Comparison of ENCODE assay signal across 29 cellular contexts in genomic region chr11:20864628-20865027, GRCh38.
"Had no signal": no experiment of that assay in that cellular context is flagged by ENCODE, and none has a peak within 500 bp of the region (broad histone marks: within the 10 kb centered on the region; RNA-seq: fewer than 3 reads in every experiment).

No MANE protein-coding gene starts in this region.

- H3K4me1 ChIP-seq: stomach, suprapubic skin, testis, thyroid gland, tibial artery, tibial nerve, transverse colon, upper lobe of left lung, upper lobe of right lung, uterus, vagina had no signal

- H3K27me3 Mint-ChIP-seq: stimulated activated memory B cell treated with anti-CD40 and anti-IgM and Interleukin-4, amounts not matched to agents 10 μg/mL and 1 μg/mL and 100 μg/mL, for 72 hours; stimulated activated naive B cell treated with anti-CD40 and anti-IgM and Interleukin-4, amounts not matched to agents 10 μg/mL and 1 μg/mL and 100 μg/mL, for 72 hours; stimulated activated naive CD8-positive, alpha-beta T cell treated with anti-CD3 and anti-CD28 coated beads, Interleukin-15, amount 100 ng/mL, for 72 hours; stimulated activated naive CD8-positive, alpha-beta T cell treated with anti-CD3 and anti-CD28 coated beads, Interleukin-15, Interleukin-2, amounts not matched to agents 100 ng/mL and 50 ng/mL, for 24 hours; type B pancreatic cell had no signal

- H3K27ac ChIP-seq: stomach, suprapubic skin, testis, thoracic aorta, thyroid gland, tibial artery, tibial nerve, transverse colon, upper lobe of left lung, upper lobe of right lung, uterus, vagina had no signal

- H3K4me1 Mint-ChIP-seq: stimulated activated effector memory CD8-positive, alpha-beta T cell treated with anti-CD3 and anti-CD28 coated beads, Interleukin-12 subunit alpha, Interleukin-12 subunit beta, amount 100 ng/mL, for 72 hours; stimulated activated memory B cell treated with anti-CD40 and anti-IgM and Interleukin-4, amounts not matched to agents 10 μg/mL and 1 μg/mL and 100 μg/mL, for 72 hours; stimulated activated naive B cell treated with anti-CD40 and anti-IgM and Interleukin-4, amounts not matched to agents 10 μg/mL and 1 μg/mL and 100 μg/mL, for 72 hours; stimulated activated naive CD8-positive, alpha-beta T cell treated with anti-CD3 and anti-CD28 coated beads, Interleukin-15, amount 100 ng/mL, for 72 hours had no signal

- H3K27ac Mint-ChIP-seq: stimulated activated effector memory CD8-positive, alpha-beta T cell treated with anti-CD3 and anti-CD28 coated beads, Interleukin-12 subunit alpha, Interleukin-12 subunit beta, amount 100 ng/mL, for 72 hours; stimulated activated memory B cell treated with anti-CD40 and anti-IgM and Interleukin-4, amounts not matched to agents 10 μg/mL and 1 μg/mL and 100 μg/mL, for 72 hours; stimulated activated naive B cell treated with anti-CD40 and anti-IgM and Interleukin-4, amounts not matched to agents 10 μg/mL and 1 μg/mL and 100 μg/mL, for 72 hours; stimulated activated naive CD8-positive, alpha-beta T cell treated with anti-CD3 and anti-CD28 coated beads, Interleukin-15, amount 100 ng/mL, for 72 hours; stimulated activated naive CD8-positive, alpha-beta T cell treated with anti-CD3 and anti-CD28 coated beads, Interleukin-15, Interleukin-2, amounts not matched to agents 100 ng/mL and 50 ng/mL, for 24 hours; type B pancreatic cell had no signal

- H3K36me3 Mint-ChIP-seq: stimulated activated effector memory CD8-positive, alpha-beta T cell treated with anti-CD3 and anti-CD28 coated beads, Interleukin-12 subunit alpha, Interleukin-12 subunit beta, amount 100 ng/mL, for 72 hours; stimulated activated memory B cell treated with anti-CD40 and anti-IgM and Interleukin-4, amounts not matched to agents 10 μg/mL and 1 μg/mL and 100 μg/mL, for 72 hours; stimulated activated naive B cell treated with anti-CD40 and anti-IgM and Interleukin-4, amounts not matched to agents 10 μg/mL and 1 μg/mL and 100 μg/mL, for 72 hours; type B pancreatic cell had no signal

- H3K4me3 ChIP-seq: stomach, suprapubic skin, testis, thoracic aorta, thyroid gland, tibial artery, tibial nerve, transverse colon, upper lobe of left lung, upper lobe of right lung, uterus, vagina had no signal

- H3K36me3 ChIP-seq: stomach, suprapubic skin, thoracic aorta, thyroid gland, tibial artery, tibial nerve, transverse colon, upper lobe of left lung, upper lobe of right lung, uterus, vagina had no signal

- H3K4me3 Mint-ChIP-seq: stimulated activated effector memory CD8-positive, alpha-beta T cell treated with anti-CD3 and anti-CD28 coated beads, Interleukin-12 subunit alpha, Interleukin-12 subunit beta, amount 100 ng/mL, for 72 hours; stimulated activated memory B cell treated with anti-CD40 and anti-IgM and Interleukin-4, amounts not matched to agents 10 μg/mL and 1 μg/mL and 100 μg/mL, for 72 hours; stimulated activated naive B cell treated with anti-CD40 and anti-IgM and Interleukin-4, amounts not matched to agents 10 μg/mL and 1 μg/mL and 100 μg/mL, for 72 hours; stimulated activated naive CD8-positive, alpha-beta T cell treated with anti-CD3 and anti-CD28 coated beads, Interleukin-15, amount 100 ng/mL, for 72 hours; stimulated activated naive CD8-positive, alpha-beta T cell treated with anti-CD3 and anti-CD28 coated beads, Interleukin-15, Interleukin-2, amounts not matched to agents 100 ng/mL and 50 ng/mL, for 24 hours; type B pancreatic cell had no signal

- H3K9me3 ChIP-seq: stomach, suprapubic skin, testis, thoracic aorta, thyroid gland, tibial artery, tibial nerve, transverse colon, upper lobe of left lung, upper lobe of right lung, uterus, vagina had no signal

- H3K9me3 Mint-ChIP-seq: stimulated activated memory B cell treated with anti-CD40 and anti-IgM and Interleukin-4, amounts not matched to agents 10 μg/mL and 1 μg/mL and 100 μg/mL, for 72 hours; stimulated activated naive B cell treated with anti-CD40 and anti-IgM and Interleukin-4, amounts not matched to agents 10 μg/mL and 1 μg/mL and 100 μg/mL, for 72 hours; stimulated activated naive CD8-positive, alpha-beta T cell treated with anti-CD3 and anti-CD28 coated beads, Interleukin-15, amount 100 ng/mL, for 72 hours; stimulated activated naive CD8-positive, alpha-beta T cell treated with anti-CD3 and anti-CD28 coated beads, Interleukin-15, Interleukin-2, amounts not matched to agents 100 ng/mL and 50 ng/mL, for 24 hours; type B pancreatic cell had no signal

- DNase-seq: stimulated activated CD4-positive, alpha-beta T cell treated with anti-CD3 and anti-CD28 coated beads, Interleukin-2, amount 100 ng/mL, for 48 hours; stimulated activated CD4-positive, alpha-beta T cell treated with anti-CD3 and anti-CD28 coated beads, Interleukin-4, amount 100 ng/mL, for 1 hour; stimulated activated CD4-positive, alpha-beta T cell treated with anti-CD3 and anti-CD28 coated beads, Interleukin-4, amount 100 ng/mL, for 24 hours; stimulated activated CD4-positive, alpha-beta T cell treated with anti-CD3 and anti-CD28 coated beads, Interleukin-4, amount 100 ng/mL, for 4 hours; stimulated activated CD8-positive, alpha-beta memory T cell treated with anti-CD3 and anti-CD28 coated beads, Interleukin-4, amount 100 ng/mL, for 48 hours; stimulated activated naive B cell treated with anti-CD40 and anti-IgM and Interleukin-4, amounts not matched to agents 10 μg/mL and 1 μg/mL and 100 μg/mL, for 72 hours; stimulated activated naive CD4-positive, alpha-beta T cell; stimulated activated naive CD4-positive, alpha-beta T cell treated with Interleukin-2 at 50 U/mL for 16 hours; stimulated activated naive CD8-positive, alpha-beta T cell treated with anti-CD3 and anti-CD28 coated beads, Interleukin-15, amount 100 ng/mL, for 72 hours; stimulated activated naive CD8-positive, alpha-beta T cell treated with anti-CD3 and anti-CD28 coated beads, Interleukin-15, Interleukin-2, amounts not matched to agents 100 U/mL and 50 U/mL, for 24 hours; stomach; substantia nigra; testis; thyroid gland; tibial artery; transverse colon; trophoblast cell; upper lobe of left lung; upper lobe of right lung; uterus had no signal

- H3K27me3 ChIP-seq: stomach, suprapubic skin, testis, thyroid gland, tibial artery, tibial nerve, transverse colon, upper lobe of left lung, upper lobe of right lung, uterus, vagina had no signal

- ATAC-seq: stimulated activated effector memory CD8-positive, alpha-beta T cell treated with anti-CD3 and anti-CD28 coated beads, Interleukin-12 subunit alpha, Interleukin-12 subunit beta, amount 100 ng/mL, for 72 hours; stimulated activated memory B cell treated with anti-CD40 and anti-IgM and Interleukin-4, amounts not matched to agents 10 μg/mL and 1 μg/mL and 100 μg/mL, for 72 hours; stimulated activated naive B cell treated with anti-CD40 and anti-IgM and Interleukin-4, amounts not matched to agents 10 μg/mL and 1 μg/mL and 100 μg/mL, for 72 hours; stimulated activated naive CD8-positive, alpha-beta T cell treated with anti-CD3 and anti-CD28 coated beads, Interleukin-15, amount 100 ng/mL, for 72 hours; stimulated activated naive CD8-positive, alpha-beta T cell treated with anti-CD3 and anti-CD28 coated beads, Interleukin-15, Interleukin-2, amounts not matched to agents 100 U/mL and 50 U/mL, for 24 hours; upper lobe of right lung had no signal

- FAIRE-seq: urothelium cell line had no signal
